In the genomic region with DNA sequence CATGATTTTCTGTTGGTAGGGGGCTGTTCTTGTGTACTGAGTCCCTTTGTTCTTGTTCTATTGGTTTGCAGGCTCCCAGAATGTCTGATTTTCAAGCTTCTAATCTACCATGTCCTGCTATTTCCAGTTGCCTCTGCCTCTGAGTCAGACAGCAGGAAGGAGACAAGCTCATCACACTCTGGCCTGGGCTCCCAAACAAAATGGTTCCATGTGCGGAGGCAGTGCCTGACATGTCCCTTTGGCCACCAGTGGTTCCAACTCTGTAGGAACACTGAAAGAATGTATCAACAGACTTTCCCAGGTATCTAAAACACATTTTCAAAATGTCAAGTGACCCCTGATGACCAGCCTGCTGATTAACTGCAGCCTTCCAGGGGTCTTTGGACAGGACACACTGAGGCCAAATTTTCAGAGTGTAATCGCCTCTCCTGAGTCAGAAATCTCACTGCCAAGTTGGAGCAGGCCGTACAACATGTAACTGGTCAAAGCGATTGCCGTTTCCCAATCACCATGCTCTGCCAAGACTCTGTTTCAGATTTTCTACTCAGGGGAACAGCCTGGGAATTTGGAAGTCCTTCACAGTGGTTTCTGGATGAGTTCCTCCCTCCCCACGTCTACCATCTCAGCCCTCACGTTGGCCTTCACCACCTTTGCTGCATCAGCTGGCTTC, we compare ENCODE assay signal across 21 cellular contexts.
DNase-seq lines count a peak whose midpoint lies in the region; ATAC-seq and TF ChIP-seq lines count a peak whose summit lies in the region.
"Had no signal": no experiment of that assay in that cellular context is flagged by ENCODE, and none has a peak within 500 bp of the region (broad histone marks: within the 10 kb centered on the region; RNA-seq: fewer than 3 reads in every experiment).

No MANE protein-coding gene starts in this region.

- H3K27me3 ChIP-seq in esophagus muscularis mucosa (no peaks in the 10 kb centered on the region), sigmoid colon (no peaks in the 10 kb centered on the region)
- H3K27me3 ChIP-seq in CD4-positive, alpha-beta memory T cell (ENCODE audit: insufficient read depth, low read length), result no peaks in the 10 kb centered on the region
- H3K27me3 ChIP-seq: Peyer's patch had no signal

- CTCF ChIA-PET in CD4-positive, alpha-beta memory T cell (lab: Charles Lee; ENCODE audit: partially characterized antibody), result no interaction called here

- H3K4me3 ChIP-seq in esophagus muscularis mucosa (no peak overlapping the region), sigmoid colon (no peak overlapping the region)
- H3K4me3 ChIP-seq in CD4-positive, alpha-beta memory T cell (ENCODE audit: low read length in 2 of 2), result no peak overlapping the region
- H3K4me3 ChIP-seq: Peyer's patch had no signal

- H3K4me1 ChIP-seq in esophagus muscularis mucosa, result peaks cover 0 to 45% (median 31%) of the 10 kb centered on the region in 4 donors
- peaks cover 0 to 11% (median 5%) of the 10 kb centered on the region in 4 donors for H3K4me1 ChIP-seq in sigmoid colon
- H3K4me1 ChIP-seq in CD4-positive, alpha-beta memory T cell (ENCODE audit: insufficient read depth, low read length), result no peaks in the 10 kb centered on the region
- H3K4me1 ChIP-seq: Peyer's patch had no signal

- TF ChIP-seq EP300 in esophagus muscularis mucosa (IDR thresholded peaks at IDR 0.05) (no peak), sigmoid colon (IDR thresholded peaks at IDR 0.05) (no peak)

- intact Hi-C loops in esophagus muscularis mucosa (cut with DNase I), result no loop called here
- intact Hi-C loops in sigmoid colon (cut with DNase I), result no loop called here
- intact Hi-C loops in CD4-positive, alpha-beta memory T cell (cut with micrococcal nuclease), result no loop called here

- TF ChIP-seq POLR2A in esophagus muscularis mucosa (IDR thresholded peaks at IDR 0.05; ENCODE audit: low read depth), result no peak
- no peak for TF ChIP-seq POLR2A in sigmoid colon (IDR thresholded peaks at IDR 0.05)

- DNase-seq in AG09319 (ENCODE audit: extremely low read depth, low read depth), result peak; percentile 56
- no peak for DNase-seq in esophagus muscularis mucosa (ENCODE audit: extremely low spot score)
- DNase-seq in left lobe of liver (ENCODE audit: low spot score), result peak; percentile 62
- DNase-seq in sigmoid colon, result peak; percentile 82
- no peak for DNase-seq in CD4-positive, alpha-beta memory T cell
- DNase-seq in NCI-H2196 (lab: John Stamatoyannopoulos, UW; ENCODE audit: unreplicated experiment), result no peak
- no peak for DNase-seq in DMS114 treated with DMSO at 0.1 percent for 48 hours (lab: John Stamatoyannopoulos, UW; ENCODE audit: unreplicated experiment)
- DNase-seq: activated CD4-positive, alpha-beta T cell treated with anti-CD3 and anti-CD28 coated beads, Interleukin-2, amount 10 ng/mL, durations not matched to agents 7 days and 5 days; CD4-positive, alpha-beta T cell; dermis blood vessel endothelial cell; erythroblast; hippocampal formation; kidney; NCI-H1417 treated with DMSO at 0.1 percent for 48 hours; NCI-H2171 treated with DMSO at 0.1 percent for 48 hours; nucleus accumbens; Peyer's patch; small intestine had no signal

- 70% methylated on average over 7 of the region's 7 CpGs for WGBS in esophagus muscularis mucosa
- WGBS in sigmoid colon, 2 donors, result 90 to 92% methylated on average over 7 of the region's 7 CpGs

- H3K36me3 ChIP-seq in esophagus muscularis mucosa (no peaks in the 10 kb centered on the region), sigmoid colon (no peaks in the 10 kb centered on the region)
- no peaks in the 10 kb centered on the region for H3K36me3 ChIP-seq in CD4-positive, alpha-beta memory T cell (ENCODE audit: insufficient read depth, low read length)
- H3K36me3 ChIP-seq: Peyer's patch had no signal

- peaks cover 5 to 10% of the 10 kb centered on the region in 2 donors for H3K27me3 Mint-ChIP-seq in CD4-positive, alpha-beta memory T cell

- H3K36me3 Mint-ChIP-seq in CD4-positive, alpha-beta memory T cell, result no peaks in the 10 kb centered on the region

- ATAC-seq in left lobe of liver, result peak; percentile 97
- ATAC-seq in GM21526 (IDR thresholded peaks at IDR 0.05; ENCODE audit: low FRiP score, unreplicated experiment), result no peak
- ATAC-seq: HCT116 had no signal

- POLR2A ChIA-PET in CD4-positive, alpha-beta memory T cell (lab: Charles Lee; ENCODE audit: partially characterized antibody), result no interaction called here

- H3K4me3 Mint-ChIP-seq in CD4-positive, alpha-beta memory T cell, result no peak overlapping the region
- H3K4me3 Mint-ChIP-seq: activated CD4-positive, alpha-beta T cell treated with anti-CD3 and anti-CD28 coated beads, Interleukin-2, amount 10 ng/mL, durations not matched to agents 7 days and 5 days; activated naive CD4-positive, alpha-beta T cell treated with anti-CD3 and anti-CD28 coated beads, Interleukin-2, amount 50 U/mL, for 24 hours; CD4-positive, alpha-beta T cell had no signal

- H3K27ac ChIP-seq in esophagus muscularis mucosa (replicated peaks in 1 of 4) (peak overlapping the region; percentile 3 to 51 (median 36)), sigmoid colon (peak overlapping the region in 1 of 4 donors; percentile 51)
- H3K27ac ChIP-seq in CD4-positive, alpha-beta memory T cell (ENCODE audit: low read depth, low read length), result no peak overlapping the region
- H3K27ac ChIP-seq: Peyer's patch had no signal

- TF ChIP-seq CTCF in AG09319 (IDR thresholded peaks at IDR 0.05; ENCODE audit: low read depth, low read length) (no peak), esophagus muscularis mucosa (IDR thresholded peaks at IDR 0.05) (no peak), sigmoid colon (IDR thresholded peaks at IDR 0.05) (no peak)

- peaks cover 0 to 2% (median 0%) of the 10 kb centered on the region in 8 donors for H3K9me3 Mint-ChIP-seq in CD4-positive, alpha-beta memory T cell
- H3K9me3 Mint-ChIP-seq: activated CD4-positive, alpha-beta T cell treated with anti-CD3 and anti-CD28 coated beads, Interleukin-2, amount 10 ng/mL, durations not matched to agents 7 days and 5 days; activated naive CD4-positive, alpha-beta T cell treated with anti-CD3 and anti-CD28 coated beads, Interleukin-2, amount 50 U/mL, for 24 hours; CD4-positive, alpha-beta T cell had no signal

- peaks cover 0 to 12% (median 5%) of the 10 kb centered on the region in 4 donors for H3K4me1 Mint-ChIP-seq in CD4-positive, alpha-beta memory T cell

- no peak overlapping the region for H3K27ac Mint-ChIP-seq in CD4-positive, alpha-beta memory T cell
- H3K27ac Mint-ChIP-seq: activated CD4-positive, alpha-beta T cell treated with anti-CD3 and anti-CD28 coated beads, Interleukin-2, amount 10 ng/mL, durations not matched to agents 7 days and 5 days; activated naive CD4-positive, alpha-beta T cell treated with anti-CD3 and anti-CD28 coated beads, Interleukin-2, amount 50 U/mL, for 24 hours; CD4-positive, alpha-beta T cell had no signal

- H3K9me3 ChIP-seq in esophagus muscularis mucosa (no peaks in the 10 kb centered on the region), sigmoid colon (no peaks in the 10 kb centered on the region)
- H3K9me3 ChIP-seq in CD4-positive, alpha-beta memory T cell (ENCODE audit: control insufficient read depth in 1 of 2, low read length in 2 of 2), result no peaks in the 10 kb centered on the region
- H3K9me3 ChIP-seq: Peyer's patch had no signal

Comparison
In these comparisons a context has a peak if more than half of its experiments do, and no peak if none do; other contexts are left out.
1. DNase-seq: peak in AG09319 (single experiment), left lobe of liver (single experiment) and sigmoid colon (single experiment); none in esophagus muscularis mucosa (single experiment), CD4-positive, alpha-beta memory T cell (0 of 5), NCI-H2196 (single experiment) and DMS114 treated with DMSO at 0.1 percent for 48 hours (single experiment).